1 cellular context compared by ENCODE assay signal in the genomic region with DNA sequence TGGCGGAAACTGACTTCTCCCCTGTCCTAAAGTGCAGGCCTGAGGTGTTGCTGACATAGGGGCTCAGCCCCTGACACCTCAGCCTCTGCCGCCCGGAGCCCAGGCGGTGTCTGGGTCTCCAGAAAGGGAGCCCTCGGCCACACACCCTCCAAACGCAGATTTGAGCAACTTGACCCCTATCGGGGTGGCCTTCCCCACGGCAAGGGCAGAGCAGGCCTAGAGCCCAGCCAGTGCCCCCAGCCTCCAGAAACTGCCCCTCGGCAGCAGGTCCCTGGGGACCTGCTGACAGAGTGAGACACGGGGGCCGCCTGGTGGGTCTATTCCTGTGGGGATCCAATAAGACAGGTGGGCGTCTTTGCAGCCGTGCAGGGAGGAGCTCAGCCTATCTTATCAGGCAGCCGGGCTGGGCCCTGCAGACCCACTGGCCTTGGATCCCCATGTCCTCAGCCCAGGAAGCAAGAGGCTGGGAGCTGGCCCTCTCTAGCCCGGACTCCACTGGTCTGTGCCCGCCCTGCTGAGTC.
TF ChIP-seq lines count a peak whose summit lies in the region.

No MANE protein-coding gene starts in this region.

TF ChIP-seq in HepG2, 621 proteins besides CTCF, POLR2A, EP300 and RAD21:
- TF ChIP-seq ZNF260 (CRISPR knock-in tag; IDR thresholded peaks at IDR 0.05; ENCODE audit: borderline replicate concordance, low read depth) = no peak
- no peak for TF ChIP-seq ZZZ3 (CRISPR knock-in tag; IDR thresholded peaks at IDR 0.05; ENCODE audit: borderline replicate concordance)
- TF ChIP-seq SP4 (CRISPR knock-in tag; IDR thresholded peaks at IDR 0.05) = no peak
- TF ChIP-seq, protein P1, sequence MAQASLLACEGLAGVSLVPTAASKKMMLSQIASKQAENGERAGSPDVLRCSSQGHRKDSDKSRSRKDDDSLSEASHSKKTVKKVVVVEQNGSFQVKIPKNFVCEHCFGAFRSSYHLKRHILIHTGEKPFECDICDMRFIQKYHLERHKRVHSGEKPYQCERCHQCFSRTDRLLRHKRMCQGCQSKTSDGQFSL (CRISPR knock-in tag; IDR thresholded peaks at IDR 0.05) = no peak
- TF ChIP-seq CBFB (CRISPR knock-in tag; IDR thresholded peaks at IDR 0.05) = no peak
- TF ChIP-seq, protein P2, sequence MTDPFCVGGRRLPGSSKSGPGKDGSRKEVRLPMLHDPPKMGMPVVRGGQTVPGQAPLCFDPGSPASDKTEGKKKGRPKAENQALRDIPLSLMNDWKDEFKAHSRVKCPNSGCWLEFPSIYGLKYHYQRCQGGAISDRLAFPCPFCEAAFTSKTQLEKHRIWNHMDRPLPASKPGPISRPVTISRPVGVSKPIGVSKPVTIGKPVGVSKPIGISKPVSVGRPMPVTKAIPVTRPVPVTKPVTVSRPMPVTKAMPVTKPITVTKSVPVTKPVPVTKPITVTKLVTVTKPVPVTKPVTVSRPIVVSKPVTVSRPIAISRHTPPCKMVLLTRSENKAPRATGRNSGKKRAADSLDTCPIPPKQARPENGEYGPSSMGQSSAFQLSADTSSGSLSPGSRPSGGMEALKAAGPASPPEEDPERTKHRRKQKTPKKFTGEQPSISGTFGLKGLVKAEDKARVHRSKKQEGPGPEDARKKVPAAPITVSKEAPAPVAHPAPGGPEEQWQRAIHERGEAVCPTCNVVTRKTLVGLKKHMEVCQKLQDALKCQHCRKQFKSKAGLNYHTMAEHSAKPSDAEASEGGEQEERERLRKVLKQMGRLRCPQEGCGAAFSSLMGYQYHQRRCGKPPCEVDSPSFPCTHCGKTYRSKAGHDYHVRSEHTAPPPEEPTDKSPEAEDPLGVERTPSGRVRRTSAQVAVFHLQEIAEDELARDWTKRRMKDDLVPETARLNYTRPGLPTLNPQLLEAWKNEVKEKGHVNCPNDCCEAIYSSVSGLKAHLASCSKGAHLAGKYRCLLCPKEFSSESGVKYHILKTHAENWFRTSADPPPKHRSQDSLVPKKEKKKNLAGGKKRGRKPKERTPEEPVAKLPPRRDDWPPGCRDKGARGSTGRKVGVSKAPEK (CRISPR knock-in tag; IDR thresholded peaks at IDR 0.05; ENCODE audit: borderline replicate concordance) = no peak
- TF ChIP-seq, protein P3, sequence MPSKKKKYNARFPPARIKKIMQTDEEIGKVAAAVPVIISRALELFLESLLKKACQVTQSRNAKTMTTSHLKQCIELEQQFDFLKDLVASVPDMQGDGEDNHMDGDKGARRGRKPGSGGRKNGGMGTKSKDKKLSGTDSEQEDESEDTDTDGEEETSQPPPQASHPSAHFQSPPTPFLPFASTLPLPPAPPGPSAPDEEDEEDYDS (CRISPR knock-in tag; IDR thresholded peaks at IDR 0.05) = no peak
- TF ChIP-seq YEATS2 (CRISPR knock-in tag; IDR thresholded peaks at IDR 0.05; ENCODE audit: borderline replicate concordance) = no peak
- TF ChIP-seq ZNF616 (CRISPR knock-in tag; IDR thresholded peaks at IDR 0.05; ENCODE audit: low read depth) = no peak
